ENCODE assay signal across 18 cellular contexts in the genomic region with DNA sequence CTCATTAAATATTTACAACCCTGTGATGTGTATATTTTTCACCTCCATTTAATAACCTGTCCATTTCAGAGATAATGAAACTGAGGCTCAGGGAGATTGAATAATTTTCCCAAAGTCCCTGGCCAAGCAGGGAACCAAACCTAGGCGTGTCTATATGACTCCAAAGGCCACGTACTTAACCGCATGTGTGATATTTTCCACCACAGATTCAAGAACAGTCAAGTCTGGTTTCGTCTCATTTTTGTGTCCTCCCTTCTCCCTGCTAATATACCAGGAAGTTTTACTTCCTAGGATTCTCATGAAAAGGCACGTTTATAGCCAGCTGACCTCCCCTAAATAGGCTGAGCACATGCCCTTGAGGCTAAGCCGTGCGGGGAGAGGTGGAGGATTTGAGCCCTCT. TPM values are rescaled to one million over a fixed set of nuclear protein-coding genes. Genes with fewer than 3 reads are reported as not detected.
"Had no signal": no experiment of that assay in that cellular context is flagged by ENCODE, and none has a peak within 500 bp of the region (broad histone marks: within the 10 kb centered on the region; RNA-seq: fewer than 3 reads in every experiment).

No MANE protein-coding gene starts in this region.

- DNase-seq: activated CD4-positive, alpha-beta T cell treated with anti-CD3 and anti-CD28 coated beads for 36 hours; activated CD8-positive, alpha-beta T cell treated with anti-CD3 and anti-CD28 coated beads for 36 hours; activated gamma-delta T cell treated with Interleukin-2 at 50 U/mL for 16 hours; activated naive CD8-positive, alpha-beta T cell treated with anti-CD3 and anti-CD28 coated beads, Interleukin-2, amount 10 ng/mL, durations not matched to agents 7 days and 5 days; activated T-cell treated with anti-CD3 and anti-CD28 coated beads, Interleukin-2, amount 50 U/mL, for 72 hours; natural killer cell; posterior cingulate gyrus; stomach; T-helper 2 cell; testis; upper lobe of right lung had no signal

- H3K27ac ChIP-seq: coronary artery, neutrophil, testis, upper lobe of right lung had no signal

- ATAC-seq: activated CD4-positive, alpha-beta T cell treated with anti-CD3 and anti-CD28 coated beads for 36 hours; activated CD8-positive, alpha-beta T cell treated with anti-CD3 and anti-CD28 coated beads for 36 hours; activated T-cell treated with anti-CD3 and anti-CD28 coated beads, Interleukin-2, amount 50 U/mL, for 72 hours; gastroesophageal sphincter; left lobe of liver; natural killer cell; upper lobe of right lung had no signal

- H3K4me1 ChIP-seq: testis had no signal

- H3K36me3 Mint-ChIP-seq: activated naive CD8-positive, alpha-beta T cell treated with anti-CD3 and anti-CD28 coated beads, Interleukin-2, amount 10 ng/mL, durations not matched to agents 7 days and 5 days; brain; natural killer cell had no signal

- H3K9me3 ChIP-seq: gastroesophageal sphincter, stomach, testis, upper lobe of right lung had no signal

- H3K9me3 Mint-ChIP-seq: activated CD8-positive, alpha-beta T cell treated with anti-CD3 and anti-CD28 coated beads for 36 hours; activated naive CD8-positive, alpha-beta T cell treated with anti-CD3 and anti-CD28 coated beads, Interleukin-2, amount 10 ng/mL, durations not matched to agents 7 days and 5 days; activated T-cell treated with anti-CD3 and anti-CD28 coated beads, Interleukin-2, amount 50 U/mL, for 72 hours; central memory CD8-positive, alpha-beta T cell; natural killer cell had no signal

- H3K4me3 Mint-ChIP-seq: activated CD4-positive, alpha-beta T cell treated with anti-CD3 and anti-CD28 coated beads for 36 hours; activated CD8-positive, alpha-beta T cell treated with anti-CD3 and anti-CD28 coated beads for 36 hours; activated naive CD8-positive, alpha-beta T cell treated with anti-CD3 and anti-CD28 coated beads, Interleukin-2, amount 10 ng/mL, durations not matched to agents 7 days and 5 days; activated T-cell treated with anti-CD3 and anti-CD28 coated beads, Interleukin-2, amount 50 U/mL, for 72 hours; brain; central memory CD8-positive, alpha-beta T cell; memory B cell; natural killer cell had no signal

- H3K36me3 ChIP-seq: gastroesophageal sphincter, neutrophil, stomach, upper lobe of right lung had no signal

- H3K27ac Mint-ChIP-seq: activated CD8-positive, alpha-beta T cell treated with anti-CD3 and anti-CD28 coated beads for 36 hours; activated naive CD8-positive, alpha-beta T cell treated with anti-CD3 and anti-CD28 coated beads, Interleukin-2, amount 10 ng/mL, durations not matched to agents 7 days and 5 days; activated T-cell treated with anti-CD3 and anti-CD28 coated beads, Interleukin-2, amount 50 U/mL, for 72 hours; memory B cell; natural killer cell had no signal

- H3K4me3 ChIP-seq: coronary artery, gastroesophageal sphincter, stomach, testis, upper lobe of right lung had no signal

- H3K27me3 Mint-ChIP-seq: activated CD4-positive, alpha-beta T cell treated with anti-CD3 and anti-CD28 coated beads for 36 hours; activated CD8-positive, alpha-beta T cell treated with anti-CD3 and anti-CD28 coated beads for 36 hours; central memory CD8-positive, alpha-beta T cell; memory B cell had no signal

- H3K27me3 ChIP-seq: gastroesophageal sphincter, stomach, testis, upper lobe of right lung had no signal

RNA-seq across cellular contexts. Expression of gene WFIKKN2, which starts 15.3 kb away (rescaled TPM):
- total RNA-seq: activated CD4-positive, alpha-beta T cell treated with anti-CD3 and anti-CD28 coated beads for 36 hours; activated CD8-positive, alpha-beta T cell treated with anti-CD3 and anti-CD28 coated beads for 36 hours; activated naive CD8-positive, alpha-beta T cell treated with anti-CD3 and anti-CD28 coated beads, Interleukin-2, amount 10 ng/mL, durations not matched to agents 7 days and 5 days; activated T-cell treated with anti-CD3 and anti-CD28 coated beads, Interleukin-2, amount 50 U/mL, for 72 hours; natural killer cell had no signal
